2 cellular contexts compared by ENCODE assay signal in the genomic region with DNA sequence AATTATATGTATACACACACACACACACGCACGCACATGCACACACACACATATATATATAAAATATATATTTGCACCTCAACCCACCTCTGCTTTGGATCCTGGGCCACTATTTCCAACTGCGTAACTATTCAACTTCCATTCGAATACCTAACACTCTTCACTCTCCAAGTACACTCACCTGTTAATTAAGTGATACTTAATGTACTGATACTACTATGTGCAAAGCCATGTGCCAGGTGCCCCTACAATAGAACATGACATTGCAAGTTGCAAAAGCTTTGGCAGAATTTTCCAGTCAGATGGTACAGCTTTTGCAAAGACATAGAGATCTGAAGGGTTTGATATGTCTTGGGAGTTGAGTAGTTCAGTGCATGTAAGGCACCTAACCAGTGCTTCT.
TF ChIP-seq lines count a peak whose summit lies in the region.

No MANE protein-coding gene starts in this region.

TF ChIP-seq in HepG2, 621 proteins besides CTCF, POLR2A, EP300 and RAD21:
- no peak for TF ChIP-seq RARA (CRISPR knock-in tag; IDR thresholded peaks at IDR 0.05)
- TF ChIP-seq, protein P1, sequence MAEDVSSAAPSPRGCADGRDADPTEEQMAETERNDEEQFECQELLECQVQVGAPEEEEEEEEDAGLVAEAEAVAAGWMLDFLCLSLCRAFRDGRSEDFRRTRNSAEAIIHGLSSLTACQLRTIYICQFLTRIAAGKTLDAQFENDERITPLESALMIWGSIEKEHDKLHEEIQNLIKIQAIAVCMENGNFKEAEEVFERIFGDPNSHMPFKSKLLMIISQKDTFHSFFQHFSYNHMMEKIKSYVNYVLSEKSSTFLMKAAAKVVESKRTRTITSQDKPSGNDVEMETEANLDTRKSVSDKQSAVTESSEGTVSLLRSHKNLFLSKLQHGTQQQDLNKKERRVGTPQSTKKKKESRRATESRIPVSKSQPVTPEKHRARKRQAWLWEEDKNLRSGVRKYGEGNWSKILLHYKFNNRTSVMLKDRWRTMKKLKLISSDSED (CRISPR knock-in tag; IDR thresholded peaks at IDR 0.05), result no peak
- TF ChIP-seq HMG20A (CRISPR knock-in tag; IDR thresholded peaks at IDR 0.05; ENCODE audit: borderline replicate concordance), result no peak
- TF ChIP-seq, protein P2, sequence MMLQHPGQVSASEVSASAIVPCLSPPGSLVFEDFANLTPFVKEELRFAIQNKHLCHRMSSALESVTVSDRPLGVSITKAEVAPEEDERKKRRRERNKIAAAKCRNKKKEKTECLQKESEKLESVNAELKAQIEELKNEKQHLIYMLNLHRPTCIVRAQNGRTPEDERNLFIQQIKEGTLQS (CRISPR knock-in tag; IDR thresholded peaks at IDR 0.05), result no peak
- no peak for TF ChIP-seq ZSCAN9 (CRISPR knock-in tag; IDR thresholded peaks at IDR 0.05; ENCODE audit: borderline replicate concordance)
- no peak for TF ChIP-seq DR1 (CRISPR knock-in tag; IDR thresholded peaks at IDR 0.05)
- no peak for TF ChIP-seq GATAD1 (CRISPR knock-in tag; IDR thresholded peaks at IDR 0.05)
- no peak for TF ChIP-seq ZNF138 (CRISPR knock-in tag; IDR thresholded peaks at IDR 0.05; ENCODE audit: low read depth)
- TF ChIP-seq NCOR1 (IDR thresholded peaks at IDR 0.05; ENCODE audit: borderline replicate concordance, low read length), result no peak
- TF ChIP-seq ZNF263 (CRISPR knock-in tag; IDR thresholded peaks at IDR 0.05), result no peak
- TF ChIP-seq, protein P3, sequence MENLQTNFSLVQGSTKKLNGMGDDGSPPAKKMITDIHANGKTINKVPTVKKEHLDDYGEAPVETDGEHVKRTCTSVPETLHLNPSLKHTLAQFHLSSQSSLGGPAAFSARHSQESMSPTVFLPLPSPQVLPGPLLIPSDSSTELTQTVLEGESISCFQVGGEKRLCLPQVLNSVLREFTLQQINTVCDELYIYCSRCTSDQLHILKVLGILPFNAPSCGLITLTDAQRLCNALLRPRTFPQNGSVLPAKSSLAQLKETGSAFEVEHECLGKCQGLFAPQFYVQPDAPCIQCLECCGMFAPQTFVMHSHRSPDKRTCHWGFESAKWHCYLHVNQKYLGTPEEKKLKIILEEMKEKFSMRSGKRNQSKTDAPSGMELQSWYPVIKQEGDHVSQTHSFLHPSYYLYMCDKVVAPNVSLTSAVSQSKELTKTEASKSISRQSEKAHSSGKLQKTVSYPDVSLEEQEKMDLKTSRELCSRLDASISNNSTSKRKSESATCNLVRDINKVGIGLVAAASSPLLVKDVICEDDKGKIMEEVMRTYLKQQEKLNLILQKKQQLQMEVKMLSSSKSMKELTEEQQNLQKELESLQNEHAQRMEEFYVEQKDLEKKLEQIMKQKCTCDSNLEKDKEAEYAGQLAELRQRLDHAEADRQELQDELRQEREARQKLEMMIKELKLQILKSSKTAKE (CRISPR knock-in tag; IDR thresholded peaks at IDR 0.05; ENCODE audit: borderline replicate concordance), result no peak
- TF ChIP-seq, protein P4, sequence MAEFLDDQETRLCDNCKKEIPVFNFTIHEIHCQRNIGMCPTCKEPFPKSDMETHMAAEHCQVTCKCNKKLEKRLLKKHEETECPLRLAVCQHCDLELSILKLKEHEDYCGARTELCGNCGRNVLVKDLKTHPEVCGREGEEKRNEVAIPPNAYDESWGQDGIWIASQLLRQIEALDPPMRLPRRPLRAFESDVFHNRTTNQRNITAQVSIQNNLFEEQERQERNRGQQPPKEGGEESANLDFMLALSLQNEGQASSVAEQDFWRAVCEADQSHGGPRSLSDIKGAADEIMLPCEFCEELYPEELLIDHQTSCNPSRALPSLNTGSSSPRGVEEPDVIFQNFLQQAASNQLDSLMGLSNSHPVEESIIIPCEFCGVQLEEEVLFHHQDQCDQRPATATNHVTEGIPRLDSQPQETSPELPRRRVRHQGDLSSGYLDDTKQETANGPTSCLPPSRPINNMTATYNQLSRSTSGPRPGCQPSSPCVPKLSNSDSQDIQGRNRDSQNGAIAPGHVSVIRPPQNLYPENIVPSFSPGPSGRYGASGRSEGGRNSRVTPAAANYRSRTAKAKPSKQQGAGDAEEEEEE (CRISPR knock-in tag; IDR thresholded peaks at IDR 0.05; ENCODE audit: borderline replicate concordance), result no peak
- TF ChIP-seq, protein P5, sequence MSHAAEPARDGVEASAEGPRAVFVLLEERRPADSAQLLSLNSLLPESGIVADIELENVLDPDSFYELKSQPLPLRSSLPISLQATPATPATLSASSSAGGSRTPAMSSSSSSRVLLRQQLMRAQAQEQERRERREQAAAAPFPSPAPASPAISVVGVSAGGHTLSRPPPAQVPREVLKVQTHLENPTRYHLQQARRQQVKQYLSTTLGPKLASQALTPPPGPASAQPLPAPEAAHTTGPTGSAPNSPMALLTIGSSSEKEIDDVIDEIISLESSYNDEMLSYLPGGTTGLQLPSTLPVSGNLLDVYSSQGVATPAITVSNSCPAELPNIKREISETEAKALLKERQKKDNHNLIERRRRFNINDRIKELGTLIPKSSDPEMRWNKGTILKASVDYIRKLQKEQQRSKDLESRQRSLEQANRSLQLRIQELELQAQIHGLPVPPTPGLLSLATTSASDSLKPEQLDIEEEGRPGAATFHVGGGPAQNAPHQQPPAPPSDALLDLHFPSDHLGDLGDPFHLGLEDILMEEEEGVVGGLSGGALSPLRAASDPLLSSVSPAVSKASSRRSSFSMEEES (CRISPR knock-in tag; IDR thresholded peaks at IDR 0.05), result no peak
- no peak for TF ChIP-seq MIXL1 (CRISPR knock-in tag; IDR thresholded peaks at IDR 0.05)
- no peak for TF ChIP-seq NR2C2 (CRISPR knock-in tag; IDR thresholded peaks at IDR 0.05; ENCODE audit: borderline replicate concordance)
- TF ChIP-seq ZNF34 (CRISPR knock-in tag; IDR thresholded peaks at IDR 0.05; ENCODE audit: borderline replicate concordance), result no peak
- no peak for TF ChIP-seq SOX13 (IDR thresholded peaks at IDR 0.05)
- TF ChIP-seq SOX13 (CRISPR knock-in tag; conservative IDR thresholded peaks at IDR 0.05 in 1 of 2, IDR thresholded peaks at IDR 0.05 in 1 of 2), result no peak

TF ChIP-seq in H1, 55 proteins besides CTCF, POLR2A, EP300 and RAD21:
- no peak for TF ChIP-seq TCF12 (IDR thresholded peaks at IDR 0.05; ENCODE audit: low read depth, low read length)
